In genomic region chr6:85449818-85450577, GRCh38 we compare ENCODE assay signal across 1 cellular context.
TF ChIP-seq lines count a peak whose summit lies in the region.

Gene NT5E, plus strand, starts transcription at chr6:85450083. Its CDS starts 57 bp downstream, at chr6:85450140.

TF ChIP-seq in HepG2, 621 proteins besides CTCF, POLR2A, EP300 and RAD21 (continued from another document and continues in another):
- TF ChIP-seq HES4 (CRISPR knock-in tag; IDR thresholded peaks at IDR 0.05; ENCODE audit: borderline replicate concordance) = no peak
- no peak for TF ChIP-seq ZNF17 (CRISPR knock-in tag; IDR thresholded peaks at IDR 0.05)
- TF ChIP-seq NCOA1 (CRISPR knock-in tag; IDR thresholded peaks at IDR 0.05) = no peak; the same call in 1 of the 2 replicates
- TF ChIP-seq ZNF333 (CRISPR knock-in tag; IDR thresholded peaks at IDR 0.05; ENCODE audit: borderline replicate concordance) = 0 out of 2 replicates have a peak, but pooled peaks have one; percentile 30
- no peak for TF ChIP-seq THAP7 (CRISPR knock-in tag; IDR thresholded peaks at IDR 0.05)
- TF ChIP-seq ZNF780A (CRISPR knock-in tag; IDR thresholded peaks at IDR 0.05) = no peak
- peak; percentile 61 for TF ChIP-seq RXRB (CRISPR knock-in tag; IDR thresholded peaks at IDR 0.05; ENCODE audit: borderline replicate concordance)
- TF ChIP-seq ZBTB42 (CRISPR knock-in tag; IDR thresholded peaks at IDR 0.05) = peak; percentile 52; the same call in 1 of the 2 replicates
- TF ChIP-seq SP2 (CRISPR knock-in tag; IDR thresholded peaks at IDR 0.05) = no peak
- TF ChIP-seq EEA1 (CRISPR knock-in tag; IDR thresholded peaks at IDR 0.05; ENCODE audit: borderline replicate concordance) = peak; percentile 74; the same call in 1 of the 2 replicates
- TF ChIP-seq SMAD1 (CRISPR knock-in tag; IDR thresholded peaks at IDR 0.05; ENCODE audit: borderline replicate concordance, low read depth) = peak; percentile 92; the same call in 1 of the 2 replicates
- no peak for TF ChIP-seq ATF1 (CRISPR knock-in tag; IDR thresholded peaks at IDR 0.05)
- TF ChIP-seq ZC3H13 (CRISPR knock-in tag; IDR thresholded peaks at IDR 0.05) = no peak
- no peak for TF ChIP-seq ZNF225 (CRISPR knock-in tag; IDR thresholded peaks at IDR 0.05)
- TF ChIP-seq ESRRA (CRISPR knock-in tag; IDR thresholded peaks at IDR 0.05; ENCODE audit: low read depth) = peak; percentile 18; the same call in 1 of the 2 replicates
- no peak for TF ChIP-seq FUBP1 (CRISPR knock-in tag; IDR thresholded peaks at IDR 0.05; ENCODE audit: borderline replicate concordance)
- TF ChIP-seq ZSCAN30 (CRISPR knock-in tag; IDR thresholded peaks at IDR 0.05) = no peak
- TF ChIP-seq JUN (CRISPR knock-in tag; IDR thresholded peaks at IDR 0.05) = 0 out of 2 replicates have a peak, but pooled peaks have one; percentile 27
- TF ChIP-seq SP5 (CRISPR knock-in tag; IDR thresholded peaks at IDR 0.05; ENCODE audit: borderline replicate concordance, low read depth) = peak; percentile 72
- peak; percentile 66; the same call in 1 of the 2 replicates for TF ChIP-seq ZNF574 (CRISPR knock-in tag; IDR thresholded peaks at IDR 0.05)
- peak; percentile 53 for TF ChIP-seq HNRNPLL (IDR thresholded peaks at IDR 0.05; ENCODE audit: low read depth, low read length, poor library complexity, severe bottlenecking)
- no peak for TF ChIP-seq ZNF549 (CRISPR knock-in tag; IDR thresholded peaks at IDR 0.05)
- no peak for TF ChIP-seq KAT2B (IDR thresholded peaks at IDR 0.05; ENCODE audit: borderline replicate concordance, low read depth, low read length)
- no peak for TF ChIP-seq JARID2 (CRISPR knock-in tag; IDR thresholded peaks at IDR 0.05; ENCODE audit: insufficient replicate concordance)
- TF ChIP-seq FOSL2 (CRISPR knock-in tag; IDR thresholded peaks at IDR 0.05) = no peak
- no peak for TF ChIP-seq NCOA5 (CRISPR knock-in tag; IDR thresholded peaks at IDR 0.05)
- no peak for TF ChIP-seq SUZ12 (IDR thresholded peaks at IDR 0.05; ENCODE audit: low read depth, low read length)
- TF ChIP-seq ZBTB25 (CRISPR knock-in tag; IDR thresholded peaks at IDR 0.05) = no peak
- TF ChIP-seq SOX13 (IDR thresholded peaks at IDR 0.05) = no peak
- TF ChIP-seq SOX13 (CRISPR knock-in tag; conservative IDR thresholded peaks at IDR 0.05 in 1 of 2, IDR thresholded peaks at IDR 0.05 in 1 of 2) = no peak; a peak in 1 of 4 replicates
- TF ChIP-seq SMC3 (IDR thresholded peaks at IDR 0.05; ENCODE audit: low read length) = no peak
- no peak for TF ChIP-seq BCLAF1 (IDR thresholded peaks at IDR 0.05)
- TF ChIP-seq ZNF550 (CRISPR knock-in tag; IDR thresholded peaks at IDR 0.05; ENCODE audit: borderline replicate concordance) = no peak
- TF ChIP-seq ZNF724P (CRISPR knock-in tag; IDR thresholded peaks at IDR 0.05; ENCODE audit: borderline replicate concordance) = no peak
- no peak for TF ChIP-seq ZNF318 (CRISPR knock-in tag; IDR thresholded peaks at IDR 0.05)
- peak; percentile 75; the same call in 1 of the 2 replicates for TF ChIP-seq SPEN (CRISPR knock-in tag; IDR thresholded peaks at IDR 0.05; ENCODE audit: low read depth)
- TF ChIP-seq ZNF660 (CRISPR knock-in tag; IDR thresholded peaks at IDR 0.05; ENCODE audit: borderline replicate concordance, low read depth) = 0 out of 2 replicates have a peak, but pooled peaks have one; percentile 59
- no peak for TF ChIP-seq TRIM24 (CRISPR knock-in tag; IDR thresholded peaks at IDR 0.05)
- TF ChIP-seq, protein P1, sequence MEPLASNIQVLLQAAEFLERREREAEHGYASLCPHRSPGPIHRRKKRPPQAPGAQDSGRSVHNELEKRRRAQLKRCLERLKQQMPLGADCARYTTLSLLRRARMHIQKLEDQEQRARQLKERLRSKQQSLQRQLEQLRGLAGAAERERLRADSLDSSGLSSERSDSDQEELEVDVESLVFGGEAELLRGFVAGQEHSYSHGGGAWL (CRISPR knock-in tag; IDR thresholded peaks at IDR 0.05) = peak; percentile 68; the same call in 1 of the 2 replicates
- TF ChIP-seq ZFP36L1 (CRISPR knock-in tag; IDR thresholded peaks at IDR 0.05) = peak; percentile 27; the same call in 1 of the 2 replicates
- no peak for TF ChIP-seq HOXD1 (CRISPR knock-in tag; IDR thresholded peaks at IDR 0.05)
- TF ChIP-seq RBM39 (IDR thresholded peaks at IDR 0.05; ENCODE audit: low read depth, low read length, poor library complexity, severe bottlenecking) = no peak
- TF ChIP-seq ZSCAN29 (CRISPR knock-in tag; conservative IDR thresholded peaks at IDR 0.05) = 0 out of 2 replicates have a peak, but pooled peaks have one; percentile 38
- TF ChIP-seq SP1 (IDR thresholded peaks at IDR 0.05) = no peak
- TF ChIP-seq SP1 (CRISPR knock-in tag; IDR thresholded peaks at IDR 0.05) = no peak
- no peak for TF ChIP-seq ZBTB1 (CRISPR knock-in tag; IDR thresholded peaks at IDR 0.05; ENCODE audit: borderline replicate concordance)
- TF ChIP-seq THAP8 (CRISPR knock-in tag; IDR thresholded peaks at IDR 0.05; ENCODE audit: borderline replicate concordance) = peak; percentile 77; the same call in 1 of the 2 replicates
- peak; percentile 84 for TF ChIP-seq CCDC6 (CRISPR knock-in tag; IDR thresholded peaks at IDR 0.05)
- no peak for TF ChIP-seq KLF9 (CRISPR knock-in tag; IDR thresholded peaks at IDR 0.05; ENCODE audit: low read depth)
- no peak for TF ChIP-seq TOE1 (CRISPR knock-in tag; IDR thresholded peaks at IDR 0.05)
